ENCODE assay signal across 16 cellular contexts in genomic region chr15:58520464-58520863, GRCh38.
DNase-seq lines count a peak whose midpoint lies in the region; ATAC-seq and TF ChIP-seq lines count a peak whose summit lies in the region.
"Had no signal": no experiment of that assay in that cellular context is flagged by ENCODE, and none has a peak within 500 bp of the region (broad histone marks: within the 10 kb centered on the region; RNA-seq: fewer than 3 reads in every experiment).

No MANE protein-coding gene starts in this region.

- no peaks in the 10 kb centered on the region for H3K36me3 ChIP-seq in endodermal cell (ENCODE audit: control insufficient read depth, insufficient read depth, low read length)
- H3K36me3 ChIP-seq in upper lobe of right lung: no peaks in the 10 kb centered on the region
- H3K36me3 ChIP-seq: thoracic aorta had no signal

- H3K4me1 Mint-ChIP-seq in endodermal cell (peaks cover 28% of the 10 kb centered on the region), nephron progenitor cell (peaks cover 72% of the 10 kb centered on the region), progenitor cell of endocrine pancreas (ENCODE audit: low read depth) (peaks cover 16% of the 10 kb centered on the region)

- H3K27ac Mint-ChIP-seq in endodermal cell (no peak overlapping the region), nephron progenitor cell (peak overlapping the region; percentile 21), progenitor cell of endocrine pancreas (no peak overlapping the region)
- H3K27ac Mint-ChIP-seq: activated T-cell treated with anti-CD3 and anti-CD28 coated beads, Interleukin-2, amount 50 U/mL, for 24 hours had no signal

- H3K4me1 ChIP-seq in endodermal cell (ENCODE audit: control insufficient read depth, insufficient read depth, low read length) (peaks cover 7% of the 10 kb centered on the region), upper lobe of right lung (peaks cover 21% of the 10 kb centered on the region)

- peak; percentile 31 for DNase-seq in NCI-H1694 treated with DMSO at 0.1 percent for 48 hours (lab: John Stamatoyannopoulos, UW)
- DNase-seq in NCI-H1694 (lab: John Stamatoyannopoulos, UW): no peak
- DNase-seq in NCI-H82 treated with DMSO at 0.1 percent for 48 hours (lab: John Stamatoyannopoulos, UW; ENCODE audit: unreplicated experiment): peak; percentile 88
- peak; percentile 44 for DNase-seq in endodermal cell
- no peak for DNase-seq in nephron progenitor cell
- DNase-seq in SHP77 (lab: John Stamatoyannopoulos, UW): no peak
- no peak for DNase-seq in upper lobe of right lung
- DNase-seq in progenitor cell of endocrine pancreas (ENCODE audit: low spot score, unreplicated experiment): no peak
- DNase-seq: activated CD4-positive, alpha-beta T cell treated with anti-CD3 and anti-CD28 coated beads for 1 hour; activated T-cell treated with anti-CD3 and anti-CD28 coated beads, Interleukin-2, amount 50 U/mL, for 24 hours; foreskin melanocyte; kidney; NCI-H146; NCI-H69 had no signal

- no peak overlapping the region for H3K4me3 ChIP-seq in endodermal cell (ENCODE audit: low read length)
- no peak overlapping the region for H3K4me3 ChIP-seq in upper lobe of right lung
- H3K4me3 ChIP-seq: thoracic aorta had no signal

- intact Hi-C loops in upper lobe of right lung (cut with DNase I): no loop called here

- no peak overlapping the region for H3K27ac ChIP-seq in endodermal cell (ENCODE audit: low read depth, low read length)
- no peak overlapping the region for H3K27ac ChIP-seq in upper lobe of right lung
- H3K27ac ChIP-seq: 22Rv1 had no signal

- H3K27me3 ChIP-seq in endodermal cell (ENCODE audit: control insufficient read depth, insufficient read depth, low read length, poor library complexity, severe bottlenecking): no peaks in the 10 kb centered on the region
- no peaks in the 10 kb centered on the region for H3K27me3 ChIP-seq in upper lobe of right lung

- ATAC-seq in upper lobe of right lung: no peak

- 90 to 95% methylated on average over 4 to 9 of the region's 9 CpGs for WGBS in endodermal cell (ENCODE audit: insufficient coverage in 1 of 2, insufficient read length in 1 of 2), 2 experiments

- no peaks in the 10 kb centered on the region for H3K27me3 Mint-ChIP-seq in endodermal cell (ENCODE audit: insufficient read depth)
- H3K27me3 Mint-ChIP-seq in nephron progenitor cell (ENCODE audit: low read depth, poor library complexity): peaks cover 3% of the 10 kb centered on the region
- peaks cover 19% of the 10 kb centered on the region for H3K27me3 Mint-ChIP-seq in progenitor cell of endocrine pancreas
- H3K27me3 Mint-ChIP-seq: activated T-cell treated with anti-CD3 and anti-CD28 coated beads, Interleukin-2, amount 50 U/mL, for 24 hours had no signal

- H3K4me3 Mint-ChIP-seq in endodermal cell (no peak overlapping the region), nephron progenitor cell (no peak overlapping the region), progenitor cell of endocrine pancreas (ENCODE audit: low read depth) (no peak overlapping the region)
- H3K4me3 Mint-ChIP-seq: activated T-cell treated with anti-CD3 and anti-CD28 coated beads, Interleukin-2, amount 50 U/mL, for 24 hours had no signal

- H3K9ac ChIP-seq in endodermal cell (ENCODE audit: extremely low read depth, low read length, poor library complexity, severe bottlenecking): no peak overlapping the region

- H3K9me3 ChIP-seq in endodermal cell (ENCODE audit: control insufficient read depth, low read length): no peaks in the 10 kb centered on the region
- no peaks in the 10 kb centered on the region for H3K9me3 ChIP-seq in upper lobe of right lung
- H3K9me3 ChIP-seq: thoracic aorta had no signal

- H3K36me3 Mint-ChIP-seq in endodermal cell (ENCODE audit: low read depth): no peaks in the 10 kb centered on the region
- peaks cover 9% of the 10 kb centered on the region for H3K36me3 Mint-ChIP-seq in nephron progenitor cell (ENCODE audit: low read depth)
- no peaks in the 10 kb centered on the region for H3K36me3 Mint-ChIP-seq in progenitor cell of endocrine pancreas (ENCODE audit: insufficient read depth)

- H3K9me3 Mint-ChIP-seq in endodermal cell (no peaks in the 10 kb centered on the region), nephron progenitor cell (peaks cover 15% of the 10 kb centered on the region), progenitor cell of endocrine pancreas (ENCODE audit: low read depth) (no peaks in the 10 kb centered on the region)

- no peak for TF ChIP-seq CTCF in endodermal cell (conservative IDR thresholded peaks at IDR 0.05)
- TF ChIP-seq CTCF in nephron progenitor cell (IDR thresholded peaks at IDR 0.05): no peak
- no peak for TF ChIP-seq CTCF in upper lobe of right lung (IDR thresholded peaks at IDR 0.05)
- no peak for TF ChIP-seq CTCF in progenitor cell of endocrine pancreas (IDR thresholded peaks at IDR 0.05; ENCODE audit: unreplicated experiment)

Comparison
In these comparisons a context has a peak if more than half of its experiments do, and no peak if none do; other contexts are left out.
1. DNase-seq: peak in NCI-H1694 treated with DMSO at 0.1 percent for 48 hours (single experiment), NCI-H82 treated with DMSO at 0.1 percent for 48 hours (single experiment) and endodermal cell (single experiment); none in NCI-H1694 (single experiment), nephron progenitor cell (single experiment), SHP77 (0 of 2), upper lobe of right lung (single experiment) and progenitor cell of endocrine pancreas (single experiment).